ENCODE assay signal across 1 cellular context in the genomic region with DNA sequence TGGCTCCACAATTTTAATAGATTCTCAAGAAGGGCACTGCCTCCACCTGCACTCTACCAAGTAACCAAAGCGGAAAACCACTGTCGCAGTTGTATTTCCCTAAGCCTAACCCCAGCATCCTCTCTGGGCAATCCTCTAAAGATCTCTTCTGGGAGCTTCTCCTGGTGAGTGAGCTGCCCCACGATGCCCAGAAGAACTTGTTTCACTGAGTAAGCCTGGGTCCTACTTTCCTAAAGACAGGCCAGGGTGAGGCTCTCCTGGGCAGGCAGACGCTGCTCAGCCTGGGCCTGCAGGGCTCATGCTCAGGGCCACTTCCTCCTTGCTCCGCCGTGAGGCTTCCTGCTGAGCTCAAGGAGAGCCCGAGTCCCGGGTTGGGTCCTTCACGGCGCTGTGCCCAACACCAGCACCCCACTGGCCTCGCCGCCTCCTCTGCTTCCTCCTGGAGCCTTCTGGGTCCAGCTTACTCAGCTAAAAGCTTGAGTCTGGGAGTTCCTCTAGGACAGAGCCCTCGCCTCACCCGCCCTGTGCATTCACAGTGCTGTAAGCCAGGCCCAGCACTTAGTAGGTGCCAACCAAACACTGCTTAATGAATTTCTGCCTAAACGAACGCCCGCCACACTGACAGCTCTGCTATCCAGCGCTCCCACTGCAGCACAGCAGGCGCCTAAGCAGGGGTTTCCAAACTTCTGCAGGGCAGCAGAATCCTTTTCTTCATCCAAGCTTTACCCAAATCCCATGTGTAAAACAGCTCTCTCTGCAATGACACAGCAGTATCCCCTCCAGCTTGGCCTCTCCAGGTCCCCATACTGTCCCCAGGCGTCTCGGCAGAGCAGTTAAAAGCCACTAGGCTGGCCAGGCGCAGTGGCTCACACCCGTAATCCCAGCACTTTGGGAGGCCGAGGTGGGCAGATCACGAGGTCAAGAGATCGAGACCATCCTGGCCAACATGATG.
A peak's percentile ranks its signal among the peaks of the same experiment; 100 is the strongest.
TF ChIP-seq lines count a peak whose summit lies in the region.

No MANE protein-coding gene starts in this region.

TF ChIP-seq in GM12878, 131 proteins besides CTCF, POLR2A, EP300 and RAD21 (continued from another document):
- TF ChIP-seq HSF1 (IDR thresholded peaks at IDR 0.05; ENCODE audit: low read depth, low read length) (no peak), HCFC1 (IDR thresholded peaks at IDR 0.05; ENCODE audit: low read length) (no peak), NKRF (conservative IDR thresholded peaks at IDR 0.05) (0 out of 2 replicates have a peak, but pooled peaks have one; percentile 23), CUX1 (IDR thresholded peaks at IDR 0.05; ENCODE audit: insufficient replicate concordance, low read depth, low read length) (no peak), CREB1 (IDR thresholded peaks at IDR 0.05; ENCODE audit: low read depth) (0 out of 2 replicates have a peak, but pooled peaks have one; percentile 11), NRF1 (conservative IDR thresholded peaks at IDR 0.05; ENCODE audit: low read depth, low read length) (0 out of 2 replicates have a peak, but pooled peaks have one; percentile 11), NBN (IDR thresholded peaks at IDR 0.05) (peak; percentile 44; the same call in 1 of the 2 replicates), SPI1 (IDR thresholded peaks at IDR 0.05; ENCODE audit: borderline replicate concordance, insufficient read depth, low read depth, low read length) (peak; percentile 89), JUND (IDR thresholded peaks at IDR 0.05; ENCODE audit: low read depth, low read length) (no peak), DPF2 (IDR thresholded peaks at IDR 0.05) (peak; percentile 87; the same call in 1 of the 2 replicates), IKZF1 (conservative IDR thresholded peaks at IDR 0.05) (peak; percentile 47), ZZZ3 (IDR thresholded peaks at IDR 0.05; ENCODE audit: control insufficient read depth, insufficient read length, low read depth) (no peak), POLR2AphosphoS2 (IDR thresholded peaks at IDR 0.05; ENCODE audit: low read depth, low read length) (no peak), JUNB (IDR thresholded peaks at IDR 0.05) (no peak), ZBED1 (IDR thresholded peaks at IDR 0.05; ENCODE audit: borderline replicate concordance) (no peak), IKZF2 (IDR thresholded peaks at IDR 0.05) (peak; percentile 41 to 42; a peak in 3 of 4 replicates), BHLHE40 (IDR thresholded peaks at IDR 0.05; ENCODE audit: borderline replicate concordance in 1 of 2, low read depth in 2 of 2, low read length in 1 of 2) (peak in 1 of 2 experiments; percentile 12; a peak in 1 of 4 replicates), LARP7 (IDR thresholded peaks at IDR 0.05) (peak; percentile 29; the same call in 1 of the 2 replicates), ZNF687 (IDR thresholded peaks at IDR 0.05) (peak; percentile 87), STAT1 (conservative IDR thresholded peaks at IDR 0.05) (no peak), EED (IDR thresholded peaks at IDR 0.05; ENCODE audit: low read depth) (peak; percentile 53), RUNX3 (IDR thresholded peaks at IDR 0.05; ENCODE audit: low read length) (peak; percentile 84), NR2C1 (IDR thresholded peaks at IDR 0.05) (no peak), MXI1 (IDR thresholded peaks at IDR 0.05; ENCODE audit: low read depth, low read length) (peak; percentile 30; the same call in 1 of the 2 replicates), KDM1A (IDR thresholded peaks at IDR 0.05; ENCODE audit: borderline replicate concordance) (no peak), ZBTB40 (IDR thresholded peaks at IDR 0.05; ENCODE audit: borderline replicate concordance) (peak; percentile 18; the same call in 1 of the 2 replicates), RELB (IDR thresholded peaks at IDR 0.05; ENCODE audit: low read depth) (0 out of 2 replicates have a peak, but pooled peaks have one; percentile 22), IRF4 (IDR thresholded peaks at IDR 0.05; ENCODE audit: low read depth, low read length) (0 out of 2 replicates have a peak, but pooled peaks have one; percentile 20), GATAD2B (conservative IDR thresholded peaks at IDR 0.05; ENCODE audit: low read depth) (0 out of 2 replicates have a peak, but pooled peaks have one; percentile 49)
- TF ChIP-seq, protein P1, sequence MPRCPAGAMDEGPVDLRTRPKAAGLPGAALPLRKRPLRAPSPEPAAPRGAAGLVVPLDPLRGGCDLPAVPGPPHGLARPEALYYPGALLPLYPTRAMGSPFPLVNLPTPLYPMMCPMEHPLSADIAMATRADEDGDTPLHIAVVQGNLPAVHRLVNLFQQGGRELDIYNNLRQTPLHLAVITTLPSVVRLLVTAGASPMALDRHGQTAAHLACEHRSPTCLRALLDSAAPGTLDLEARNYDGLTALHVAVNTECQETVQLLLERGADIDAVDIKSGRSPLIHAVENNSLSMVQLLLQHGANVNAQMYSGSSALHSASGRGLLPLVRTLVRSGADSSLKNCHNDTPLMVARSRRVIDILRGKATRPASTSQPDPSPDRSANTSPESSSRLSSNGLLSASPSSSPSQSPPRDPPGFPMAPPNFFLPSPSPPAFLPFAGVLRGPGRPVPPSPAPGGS (IDR thresholded peaks at IDR 0.05; ENCODE audit: borderline replicate concordance, insufficient read depth, low read depth, low read length, poor library complexity, severe bottlenecking), result no peak
